ENCODE assay signal across 15 cellular contexts in the genomic region with DNA sequence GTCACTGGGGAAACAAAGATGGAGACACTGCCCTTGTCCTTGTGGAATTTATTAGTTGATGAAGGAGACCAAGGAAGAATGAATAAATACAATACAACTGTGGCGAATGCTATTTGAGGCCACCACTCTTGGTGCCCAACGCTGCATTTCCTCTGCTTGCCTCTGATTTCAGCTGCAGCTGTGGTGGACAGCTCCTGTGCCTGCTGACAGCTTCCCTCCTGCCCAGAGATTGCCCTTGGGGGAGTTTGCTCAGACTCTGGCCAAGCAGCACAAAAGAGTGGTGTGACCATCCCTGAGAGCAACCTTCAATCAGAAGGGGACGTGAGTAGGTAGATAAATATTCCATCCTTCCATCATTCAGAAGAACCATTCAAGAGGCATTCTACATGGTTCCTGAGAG.
DNase-seq lines count a peak whose midpoint lies in the region; ATAC-seq and TF ChIP-seq lines count a peak whose summit lies in the region.
"Had no signal": no experiment of that assay in that cellular context is flagged by ENCODE, and none has a peak within 500 bp of the region (broad histone marks: within the 10 kb centered on the region; RNA-seq: fewer than 3 reads in every experiment).

No MANE protein-coding gene starts in this region.

- H3K79me2 ChIP-seq in DND-41 (ENCODE audit: insufficient read depth, low read length) = no peaks in the 10 kb centered on the region

- H3K27ac ChIP-seq in DND-41 (ENCODE audit: low read length) (no peak overlapping the region), endodermal cell (ENCODE audit: low read depth, low read length) (no peak overlapping the region)
- H3K27ac ChIP-seq: C4-2B, esophagus squamous epithelium, RWPE1 had no signal

- WGBS in endodermal cell (ENCODE audit: insufficient coverage in 1 of 2, insufficient read length in 1 of 2), 2 experiments = 58 to 69% methylated on average over 3 of the region's 3 CpGs

- H3K27ac Mint-ChIP-seq in endodermal cell = no peak overlapping the region
- H3K27ac Mint-ChIP-seq: activated T-helper 1 cell treated with anti-CD3 and anti-CD28 coated beads, Interleukin-12 subunit alpha, Interleukin-12 subunit beta, Interleukin-2, Interleukin-4 antibody, amounts not matched to agents 30 ng/mL and 10 ng/mL and 1 ng/mL, durations not matched to agents 14 hours and 24 hours and 36 hours had no signal

- no peaks in the 10 kb centered on the region for H3K36me3 Mint-ChIP-seq in endodermal cell (ENCODE audit: low read depth)

- H2AFZ ChIP-seq in DND-41 (ENCODE audit: low read depth, low read length) = no peak overlapping the region

- no peaks in the 10 kb centered on the region for H3K9me3 ChIP-seq in DND-41 (ENCODE audit: insufficient read depth, low read length, severe bottlenecking)
- H3K9me3 ChIP-seq in endodermal cell (ENCODE audit: control insufficient read depth, low read length) = no peaks in the 10 kb centered on the region
- H3K9me3 ChIP-seq: esophagus squamous epithelium had no signal

- H3K4me3 ChIP-seq in DND-41 (ENCODE audit: low read depth in 1 of 2, low read length in 2 of 2) (no peak overlapping the region), NB4 (ENCODE audit: low read depth, low read length) (no peak overlapping the region), endodermal cell (ENCODE audit: low read length) (no peak overlapping the region)
- H3K4me3 ChIP-seq: esophagus squamous epithelium had no signal

- H3K9me3 Mint-ChIP-seq in endodermal cell = no peaks in the 10 kb centered on the region
- H3K9me3 Mint-ChIP-seq: activated T-helper 1 cell treated with anti-CD3 and anti-CD28 coated beads, Interleukin-12 subunit alpha, Interleukin-12 subunit beta, Interleukin-2, Interleukin-4 antibody, amounts not matched to agents 30 ng/mL and 10 ng/mL and 1 ng/mL, durations not matched to agents 14 hours and 24 hours and 36 hours; central memory CD8-positive, alpha-beta T cell had no signal

- peak; percentile 53; the same call in 1 of the 3 replicates for ATAC-seq in DND-41 (ENCODE audit: insufficient read depth, low read depth)

- no peak for TF ChIP-seq CTCF in DND-41 (IDR thresholded peaks at IDR 0.05; ENCODE audit: borderline replicate concordance, extremely low read depth, low read length, poor library complexity, severe bottlenecking)
- TF ChIP-seq CTCF in NB4 (IDR thresholded peaks at IDR 0.05; ENCODE audit: low read depth, low read length) = no peak
- no peak for TF ChIP-seq CTCF in endodermal cell (conservative IDR thresholded peaks at IDR 0.05)

- H3K27me3 ChIP-seq in DND-41 (ENCODE audit: insufficient read depth, low read length, poor library complexity) = no peaks in the 10 kb centered on the region
- no peaks in the 10 kb centered on the region for H3K27me3 ChIP-seq in endodermal cell (ENCODE audit: control insufficient read depth, insufficient read depth, low read length, poor library complexity, severe bottlenecking)

- no peaks in the 10 kb centered on the region for H4K20me1 ChIP-seq in DND-41 (ENCODE audit: insufficient read depth, low read length)

- H3K4me1 ChIP-seq in DND-41 (ENCODE audit: insufficient read depth, low read length) (no peaks in the 10 kb centered on the region), endodermal cell (ENCODE audit: control insufficient read depth, insufficient read depth, low read length) (no peaks in the 10 kb centered on the region)
- H3K4me1 ChIP-seq: esophagus squamous epithelium had no signal

- no peak overlapping the region for H3K4me3 Mint-ChIP-seq in endodermal cell
- H3K4me3 Mint-ChIP-seq: activated T-helper 1 cell treated with anti-CD3 and anti-CD28 coated beads, Interleukin-12 subunit alpha, Interleukin-12 subunit beta, Interleukin-2, Interleukin-4 antibody, amounts not matched to agents 30 ng/mL and 10 ng/mL and 1 ng/mL, durations not matched to agents 14 hours and 24 hours and 36 hours; central memory CD8-positive, alpha-beta T cell had no signal

- H3K36me3 ChIP-seq in DND-41 (ENCODE audit: insufficient read depth, low read length) (no peaks in the 10 kb centered on the region), endodermal cell (ENCODE audit: control insufficient read depth, insufficient read depth, low read length) (no peaks in the 10 kb centered on the region)
- H3K36me3 ChIP-seq: esophagus squamous epithelium had no signal

- TF ChIP-seq POLR2A in NB4 (IDR thresholded peaks at IDR 0.05; ENCODE audit: extremely low read depth, insufficient read length) = no peak

- H3K27me3 Mint-ChIP-seq in endodermal cell (ENCODE audit: insufficient read depth) = no peaks in the 10 kb centered on the region

- peak; percentile 6 for DNase-seq in DND-41
- DNase-seq in NB4 (ENCODE audit: low read depth) = peak; percentile 5
- peak; percentile 85 for DNase-seq in endodermal cell
- DNase-seq in mucosa of gallbladder (ENCODE audit: low spot score) = peak; percentile 23
- DNase-seq in dermis blood vessel endothelial cell = no peak
- no peak for DNase-seq in medulla oblongata (ENCODE audit: extremely low spot score)
- no peak for DNase-seq in MV-4-11 (lab: John Stamatoyannopoulos, UW)
- no peak for DNase-seq in NOMO-1 (lab: John Stamatoyannopoulos, UW; ENCODE audit: unreplicated experiment in 2 of 2)
- DNase-seq: activated CD4-positive, CD25-positive, alpha-beta regulatory T cell; esophagus squamous epithelium; NCI-H226 had no signal

- no peaks in the 10 kb centered on the region for H3K4me1 Mint-ChIP-seq in endodermal cell
- H3K4me1 Mint-ChIP-seq: central memory CD8-positive, alpha-beta T cell had no signal

- no peak overlapping the region for H3K9ac ChIP-seq in DND-41 (ENCODE audit: low read depth, low read length)
- H3K9ac ChIP-seq in endodermal cell (ENCODE audit: extremely low read depth, low read length, poor library complexity, severe bottlenecking) = no peak overlapping the region

- no peak overlapping the region for H3K4me2 ChIP-seq in DND-41 (ENCODE audit: insufficient read depth, low read length)

Comparison
In these comparisons a context has a peak if more than half of its experiments do, and no peak if none do; other contexts are left out.
1. DNase-seq: peak in DND-41 (single experiment), NB4 (single experiment), endodermal cell (single experiment) and mucosa of gallbladder (single experiment); none in dermis blood vessel endothelial cell (single experiment), medulla oblongata (single experiment), MV-4-11 (single experiment) and NOMO-1 (0 of 2).